ENCODE assay signal across 21 cellular contexts in the genomic region with DNA sequence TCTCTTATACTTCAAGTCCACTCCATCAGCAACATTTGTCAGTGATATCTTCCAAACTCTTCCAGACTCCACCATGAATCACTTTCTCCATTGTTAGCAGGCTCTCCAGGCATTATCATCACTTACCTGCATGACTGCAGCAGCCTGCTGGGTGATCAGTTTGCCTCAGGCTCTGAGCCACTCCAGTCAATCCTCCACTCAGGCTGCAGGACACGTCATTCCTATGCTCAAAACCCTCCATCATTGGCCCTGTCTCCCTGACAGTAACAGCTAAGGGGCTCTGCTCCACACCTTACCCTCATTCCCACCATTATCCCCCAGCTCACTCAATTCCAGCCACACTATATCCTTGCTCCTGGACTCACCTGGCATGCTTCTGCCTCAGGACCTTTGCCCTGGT. TPM values are rescaled to one million over a fixed set of nuclear protein-coding genes. Genes with fewer than 3 reads are reported as not detected.
DNase-seq lines count a peak whose midpoint lies in the region; ATAC-seq, FAIRE-seq and TF ChIP-seq lines count a peak whose summit lies in the region.
"Had no signal": no experiment of that assay in that cellular context is flagged by ENCODE, and none has a peak within 500 bp of the region (broad histone marks: within the 10 kb centered on the region; RNA-seq: fewer than 3 reads in every experiment).

No MANE protein-coding gene starts in this region.

- TF ChIP-seq CTCF in bronchial epithelial cell (IDR thresholded peaks at IDR 0.05; ENCODE audit: insufficient read depth, low read length, severe bottlenecking): no peak

- H3K9ac ChIP-seq in mesenchymal stem cell (ENCODE audit: low read length) (no peak overlapping the region), trophoblast cell (ENCODE audit: low read length) (no peak overlapping the region)
- H3K9ac ChIP-seq: GM23248 had no signal

- no peaks in the 10 kb centered on the region for H3K9me3 ChIP-seq in mesenchymal stem cell (ENCODE audit: control insufficient read depth, low read length)
- H3K9me3 ChIP-seq in trophoblast cell (ENCODE audit: insufficient read depth, low read depth, low read length): peaks cover 1% of the 10 kb centered on the region
- no peaks in the 10 kb centered on the region for H3K9me3 ChIP-seq in naive thymus-derived CD4-positive, alpha-beta T cell (ENCODE audit: control insufficient read depth in 2 of 3, low read length in 3 of 3)

- H2AK5ac ChIP-seq in mesenchymal stem cell (ENCODE audit: low read length, severe bottlenecking) (no peak overlapping the region), trophoblast cell (ENCODE audit: low read length) (no peak overlapping the region)

- H3K4me2 ChIP-seq in mesenchymal stem cell (ENCODE audit: low read length, poor library complexity, severe bottlenecking): no peak overlapping the region
- H3K4me2 ChIP-seq in trophoblast cell (ENCODE audit: low read length): no peak overlapping the region

- peaks cover under 1% of the 10 kb centered on the region for H3K79me1 ChIP-seq in mesenchymal stem cell (replicated peaks; ENCODE audit: low read length, poor library complexity, severe bottlenecking)
- H3K79me1 ChIP-seq in trophoblast cell (ENCODE audit: low read length): no peaks in the 10 kb centered on the region

- no peak overlapping the region for H2BK15ac ChIP-seq in mesenchymal stem cell (ENCODE audit: low read depth, poor library complexity, severe bottlenecking)

- intact Hi-C loops in naive thymus-derived CD4-positive, alpha-beta T cell (cut with micrococcal nuclease): no loop called here

- H3K14ac ChIP-seq in mesenchymal stem cell (ENCODE audit: low read length in 2 of 2) (no peak overlapping the region), trophoblast cell (ENCODE audit: low read length) (no peak overlapping the region)

- H3K27ac ChIP-seq in mesenchymal stem cell (ENCODE audit: low read length, poor library complexity, severe bottlenecking) (peak overlapping the region; percentile 70), trophoblast cell (ENCODE audit: low read depth, low read length) (no peak overlapping the region)
- no peak overlapping the region for H3K27ac ChIP-seq in naive thymus-derived CD4-positive, alpha-beta T cell (ENCODE audit: low read depth, low read length)
- H3K27ac ChIP-seq: GM23248 had no signal

- no peak overlapping the region for H3K18ac ChIP-seq in mesenchymal stem cell (ENCODE audit: low read depth in 1 of 2, low read length in 2 of 2)
- no peak overlapping the region for H3K18ac ChIP-seq in trophoblast cell (ENCODE audit: low read length)

- no peaks in the 10 kb centered on the region for H3K9me3 Mint-ChIP-seq in naive thymus-derived CD4-positive, alpha-beta T cell
- H3K9me3 Mint-ChIP-seq: CD4-positive, alpha-beta memory T cell had no signal

- H2BK120ac ChIP-seq in mesenchymal stem cell (ENCODE audit: low read depth, low read length): no peak overlapping the region
- H2BK120ac ChIP-seq in trophoblast cell (ENCODE audit: insufficient read depth, low read length, poor library complexity): no peak overlapping the region

- H3K27me3 Mint-ChIP-seq in naive thymus-derived CD4-positive, alpha-beta T cell: peaks cover 0 to 5% (median 0%) of the 10 kb centered on the region in 5 donors

- H2BK12ac ChIP-seq in mesenchymal stem cell (ENCODE audit: low read length in 2 of 2) (no peak overlapping the region), trophoblast cell (ENCODE audit: low read length) (no peak overlapping the region)

- no peak overlapping the region for H3K4me3 Mint-ChIP-seq in naive thymus-derived CD4-positive, alpha-beta T cell
- H3K4me3 Mint-ChIP-seq: CD4-positive, alpha-beta memory T cell had no signal

- H4K12ac ChIP-seq in trophoblast cell (ENCODE audit: low read depth, low read length): no peak overlapping the region

- H3K27ac Mint-ChIP-seq in naive thymus-derived CD4-positive, alpha-beta T cell: no peak overlapping the region
- H3K27ac Mint-ChIP-seq: CD4-positive, alpha-beta memory T cell had no signal

- H3K4ac ChIP-seq in mesenchymal stem cell (ENCODE audit: low read depth in 1 of 2, low read length in 2 of 2) (no peak overlapping the region), trophoblast cell (ENCODE audit: low read depth, low read length) (no peak overlapping the region)

- H3K36me3 ChIP-seq in bronchial epithelial cell (ENCODE audit: control insufficient read depth, insufficient read depth, low read length) (no peaks in the 10 kb centered on the region), mesenchymal stem cell (ENCODE audit: control insufficient read depth in 1 of 2, insufficient read depth in 2 of 2, low read depth in 1 of 2, low read length in 2 of 2) (peaks cover 0 to 30% of the 10 kb centered on the region in 2 experiments), trophoblast cell (ENCODE audit: control insufficient read depth in 1 of 2, insufficient read depth in 2 of 2, low read length in 2 of 2) (no peaks in the 10 kb centered on the region)
- no peaks in the 10 kb centered on the region for H3K36me3 ChIP-seq in naive thymus-derived CD4-positive, alpha-beta T cell (ENCODE audit: control insufficient read depth in 2 of 3, insufficient read depth in 3 of 3, low read length in 3 of 3)

- H3K27me3 ChIP-seq in bronchial epithelial cell (ENCODE audit: control insufficient read depth, insufficient read depth, low read length) (no peaks in the 10 kb centered on the region), mesenchymal stem cell (ENCODE audit: control insufficient read depth in 1 of 2, insufficient read depth in 1 of 2, low read length in 2 of 2) (peaks cover 0 to 5% of the 10 kb centered on the region in 2 experiments), trophoblast cell (ENCODE audit: insufficient read depth, low read length) (no peaks in the 10 kb centered on the region)
- H3K27me3 ChIP-seq in naive thymus-derived CD4-positive, alpha-beta T cell (ENCODE audit: control insufficient read depth in 2 of 2, insufficient read depth in 2 of 2, low read length in 2 of 2): no peaks in the 10 kb centered on the region

- no peak for ATAC-seq in naive thymus-derived CD4-positive, alpha-beta T cell

- DNase-seq in G401 (ENCODE audit: low spot score) (peak; percentile 44), bronchial epithelial cell (ENCODE audit: low read depth) (no peak), mesenchymal stem cell (no peak), trophoblast cell (peak; percentile 36 to 55), NCI-H69 (lab: John Stamatoyannopoulos, UW) (no peak)
- no peak for DNase-seq in naive thymus-derived CD4-positive, alpha-beta T cell
- DNase-seq: Calu3; CD4-positive, alpha-beta memory T cell; COR-L47; DMS53; DMS79 treated with DMSO at 0.1 percent for 48 hours; GM23248; H7; HCEC 1CT had no signal

- CTCF ChIA-PET in naive thymus-derived CD4-positive, alpha-beta T cell (lab: Charles Lee): no interaction called here

- no peak overlapping the region for H2AFZ ChIP-seq in mesenchymal stem cell (ENCODE audit: low read depth, low read length)
- H2AFZ ChIP-seq in trophoblast cell (ENCODE audit: insufficient read depth, low read length, poor library complexity): no peak overlapping the region
- H2AFZ ChIP-seq: GM23248 had no signal

- H3K4me1 ChIP-seq in mesenchymal stem cell (ENCODE audit: control insufficient read depth, insufficient read depth, low read depth, low read length) (peaks cover 18% of the 10 kb centered on the region), trophoblast cell (ENCODE audit: control insufficient read depth in 1 of 2, insufficient read depth in 2 of 2, low read length in 2 of 2) (peaks cover 7 to 16% of the 10 kb centered on the region in 2 experiments)
- no peaks in the 10 kb centered on the region for H3K4me1 ChIP-seq in naive thymus-derived CD4-positive, alpha-beta T cell (ENCODE audit: control insufficient read depth in 2 of 2, insufficient read depth in 2 of 2, low read length in 2 of 2)

- H4K8ac ChIP-seq in mesenchymal stem cell (ENCODE audit: low read length): no peak overlapping the region
- no peak overlapping the region for H4K8ac ChIP-seq in trophoblast cell (ENCODE audit: low read depth, low read length)

- H3K23ac ChIP-seq in mesenchymal stem cell (ENCODE audit: low read length in 2 of 2) (no peak overlapping the region), trophoblast cell (ENCODE audit: low read length) (no peak overlapping the region)

- H4K91ac ChIP-seq in mesenchymal stem cell (ENCODE audit: low read length): no peak overlapping the region
- H4K91ac ChIP-seq in trophoblast cell (ENCODE audit: low read depth, low read length): no peak overlapping the region

- H3K79me2 ChIP-seq in trophoblast cell (ENCODE audit: control insufficient read depth, insufficient read depth, low read length, poor library complexity): no peaks in the 10 kb centered on the region

- H2BK5ac ChIP-seq in mesenchymal stem cell (ENCODE audit: low read depth, low read length, poor library complexity, severe bottlenecking) (no peak overlapping the region), trophoblast cell (ENCODE audit: low read depth, low read length, poor library complexity) (no peak overlapping the region)

- POLR2A ChIA-PET in naive thymus-derived CD4-positive, alpha-beta T cell (lab: Charles Lee): no interaction called here

- no peak overlapping the region for H3K4me3 ChIP-seq in bronchial epithelial cell (ENCODE audit: low read depth, low read length)
- H3K4me3 ChIP-seq in mesenchymal stem cell (ENCODE audit: insufficient read depth in 1 of 2, low read depth in 1 of 2, low read length in 2 of 2): no peak overlapping the region
- no peak overlapping the region for H3K4me3 ChIP-seq in trophoblast cell (ENCODE audit: low read depth, low read length)
- H3K4me3 ChIP-seq in naive thymus-derived CD4-positive, alpha-beta T cell (ENCODE audit: low read length): no peak overlapping the region
- H3K4me3 ChIP-seq: GM23248 had no signal

- H3K4me1 Mint-ChIP-seq in naive thymus-derived CD4-positive, alpha-beta T cell: no peaks in the 10 kb centered on the region
- H3K4me1 Mint-ChIP-seq: CD4-positive, alpha-beta memory T cell had no signal

- peak; percentile 66 for FAIRE-seq in bronchial epithelial cell (lab: Jason Lieb, UNC)
- FAIRE-seq: G401.6, GM12892, GM19239, H1 had no signal

- H3K36me3 Mint-ChIP-seq in naive thymus-derived CD4-positive, alpha-beta T cell: no peaks in the 10 kb centered on the region
- H3K36me3 Mint-ChIP-seq: CD4-positive, alpha-beta memory T cell had no signal

- 39% methylated on average over 1 of the region's 1 CpG for WGBS in mesenchymal stem cell
- no CpG with 5 or more reads among the region's 1 CpG for whole genome bisulfite sequencing in trophoblast cell (ENCODE audit: extremely low coverage, insufficient coverage, insufficient read length)

- in situ Hi-C loops in G401 (cut with HindIII; ENCODE audit: low sequenced_read_pairs): no loop called here

RNA-seq across cellular contexts. Expression of a gene that starts 10.7 kb away (rescaled TPM):
- total RNA-seq in G401 (2014; rRNA removed; shearing (Covaris generic)): not detected in 2 replicates
- under 0.01 TPM in 1 of 2 replicates, not detected in the other for total RNA-seq in bronchial epithelial cell
- polyA plus RNA-seq in mesenchymal stem cell (2013, experiment 1 of 2): 0.01 TPM
- 0.10 TPM for polyA plus RNA-seq in mesenchymal stem cell (2013, experiment 2 of 2)
- polyA plus RNA-seq in trophoblast cell (2013): 0.82 and 0.86 TPM in 2 replicates
- total RNA-seq in naive thymus-derived CD4-positive, alpha-beta T cell: not detected
- polyA plus RNA-seq in naive thymus-derived CD4-positive, alpha-beta T cell: not detected
- total RNA-seq: A172; A673; CD4-positive, alpha-beta memory T cell; GM23248 had no signal
- polyA plus RNA-seq: BJ; CD4-positive, alpha-beta memory T cell; GM23248 had no signal

Comparison
In these comparisons a context has a peak if more than half of its experiments do, and no peak if none do; other contexts are left out.
1. DNase-seq: peak in G401 (single experiment) and trophoblast cell (2 of 2); none in bronchial epithelial cell (single experiment), mesenchymal stem cell (single experiment), NCI-H69 (single experiment) and naive thymus-derived CD4-positive, alpha-beta T cell (0 of 9).